Comparison of ENCODE assay signal across 16 cellular contexts in genomic region chr20:44703183-44703925, GRCh38. TPM values are rescaled to one million over a fixed set of nuclear protein-coding genes. Genes with fewer than 3 reads are reported as not detected.
A peak's percentile ranks its signal among the peaks of the same experiment; 100 is the strongest.
DNase-seq lines count a peak whose midpoint lies in the region; ATAC-seq, FAIRE-seq and TF ChIP-seq lines count a peak whose summit lies in the region.
"Had no signal": no experiment of that assay in that cellular context is flagged by ENCODE, and none has a peak within 500 bp of the region (broad histone marks: within the 10 kb centered on the region; RNA-seq: fewer than 3 reads in every experiment).

No MANE protein-coding gene starts in this region.

- TF ChIP-seq EP300 in stomach (IDR thresholded peaks at IDR 0.05), result no peak

- H3K4me2 ChIP-seq in astrocyte (ENCODE audit: low read length), result peak overlapping the region; percentile 71

- peaks cover 8% of the 10 kb centered on the region for H3K27me3 Mint-ChIP-seq in astrocyte (ENCODE audit: low read depth, unreplicated experiment)
- H3K27me3 Mint-ChIP-seq: activated naive CD8-positive, alpha-beta T cell treated with anti-CD3 and anti-CD28 coated beads, Interleukin-2, amount 10 ng/mL, durations not matched to agents 7 days and 5 days had no signal

- H3K36me3 ChIP-seq in astrocyte (ENCODE audit: insufficient read depth, low read length), result no peaks in the 10 kb centered on the region
- no peaks in the 10 kb centered on the region for H3K36me3 ChIP-seq in stomach

- 31 to 55% (median 43%) methylated on average over 6 to 12 of the region's 12 CpGs for WGBS in stomach, 5 donors

- TF ChIP-seq POLR2A in stomach (IDR thresholded peaks at IDR 0.05), result no peak

- no peak overlapping the region for H3K27ac ChIP-seq in astrocyte (ENCODE audit: low read depth, low read length)
- H3K27ac ChIP-seq in stomach, result peak overlapping the region; percentile 3 to 73 (median 57)

- H3K9me3 ChIP-seq in astrocyte (ENCODE audit: insufficient read depth, low read depth, low read length) (no peaks in the 10 kb centered on the region), stomach (no peaks in the 10 kb centered on the region)

- H4K20me1 ChIP-seq in astrocyte (ENCODE audit: insufficient read depth, low read length), result peaks cover 10% of the 10 kb centered on the region

- no peak overlapping the region for H3K4me3 Mint-ChIP-seq in astrocyte (ENCODE audit: unreplicated experiment)
- H3K4me3 Mint-ChIP-seq: activated naive CD8-positive, alpha-beta T cell treated with anti-CD3 and anti-CD28 coated beads, Interleukin-2, amount 10 ng/mL, durations not matched to agents 7 days and 5 days; dendritic cell treated with granulocyte-macrophage colony-stimulating factor and Interleukin-4, amounts not matched to agents 40 ng/mL and 50 ng/mL, for 4 days had no signal

- TF ChIP-seq CTCF in astrocyte (IDR thresholded peaks at IDR 0.05; ENCODE audit: insufficient read depth, low read depth, low read length) (no peak), stomach (IDR thresholded peaks at IDR 0.05) (no peak)

- H3K79me2 ChIP-seq in astrocyte (ENCODE audit: insufficient read depth, low read length), result no peaks in the 10 kb centered on the region

- H3K27me3 ChIP-seq in astrocyte (ENCODE audit: insufficient read depth, low read length), result peaks cover 21% of the 10 kb centered on the region
- H3K27me3 ChIP-seq in stomach, result no peaks in the 10 kb centered on the region

- FAIRE-seq in astrocyte (lab: Jason Lieb, UNC), result no peak
- FAIRE-seq: islet of Langerhans, small intestine had no signal

- H3K36me3 Mint-ChIP-seq in astrocyte (ENCODE audit: low read depth, unreplicated experiment), result no peaks in the 10 kb centered on the region
- H3K36me3 Mint-ChIP-seq: activated naive CD8-positive, alpha-beta T cell treated with anti-CD3 and anti-CD28 coated beads, Interleukin-2, amount 10 ng/mL, durations not matched to agents 7 days and 5 days had no signal

- H3K4me3 ChIP-seq in astrocyte (ENCODE audit: insufficient read depth, low read depth, low read length), result no peak overlapping the region
- no peak overlapping the region for H3K4me3 ChIP-seq in stomach

- DNase-seq in astrocyte (ENCODE audit: low read depth) (no peak), left ventricle myocardium superior (peak; percentile 8), stomach (no peak), COR-L47 (lab: John Stamatoyannopoulos, UW) (no peak), mesenteric fat pad (ENCODE audit: low spot score) (no peak), DMS114 treated with DMSO at 0.1 percent for 48 hours (lab: John Stamatoyannopoulos, UW; ENCODE audit: unreplicated experiment) (no peak), Ammon's horn (ENCODE audit: low spot score) (no peak)
- DNase-seq: activated CD4-positive, CD25-positive, alpha-beta regulatory T cell; activated naive CD8-positive, alpha-beta T cell treated with anti-CD3 and anti-CD28 coated beads, Interleukin-2, amount 10 ng/mL, durations not matched to agents 7 days and 5 days; MM.1S; NCI-H2171 treated with DMSO at 0.1 percent for 48 hours; small intestine had no signal

- H3K9me3 Mint-ChIP-seq in astrocyte (ENCODE audit: unreplicated experiment), result no peaks in the 10 kb centered on the region
- H3K9me3 Mint-ChIP-seq: activated naive CD8-positive, alpha-beta T cell treated with anti-CD3 and anti-CD28 coated beads, Interleukin-2, amount 10 ng/mL, durations not matched to agents 7 days and 5 days; dendritic cell treated with granulocyte-macrophage colony-stimulating factor and Interleukin-4, amounts not matched to agents 40 ng/mL and 50 ng/mL, for 4 days had no signal

- no peak overlapping the region for H2AFZ ChIP-seq in astrocyte (ENCODE audit: low read depth, low read length)

- intact Hi-C loops in left ventricle myocardium superior (cut with micrococcal nuclease) (no loop called here), stomach (cut with DNase I; ENCODE audit: low total_unique reads) (no loop called here)

- H3K9ac ChIP-seq in astrocyte (ENCODE audit: low read length), result no peak overlapping the region

- peak; percentile 19 for ATAC-seq in GM18907 (IDR thresholded peaks at IDR 0.05; ENCODE audit: unreplicated experiment)
- peak; percentile 46 for ATAC-seq in left ventricle myocardium superior

- peaks cover 27% of the 10 kb centered on the region for H3K4me1 Mint-ChIP-seq in astrocyte (ENCODE audit: low read depth, unreplicated experiment)
- H3K4me1 Mint-ChIP-seq: activated naive CD8-positive, alpha-beta T cell treated with anti-CD3 and anti-CD28 coated beads, Interleukin-2, amount 10 ng/mL, durations not matched to agents 7 days and 5 days had no signal

- H3K4me1 ChIP-seq in astrocyte (ENCODE audit: insufficient read depth, low read length) (peaks cover 31% of the 10 kb centered on the region), stomach (peaks cover 12 to 48% (median 32%) of the 10 kb centered on the region in 4 donors)

- peak overlapping the region; percentile 9 for H3K27ac Mint-ChIP-seq in astrocyte (ENCODE audit: unreplicated experiment)
- H3K27ac Mint-ChIP-seq: activated naive CD8-positive, alpha-beta T cell treated with anti-CD3 and anti-CD28 coated beads, Interleukin-2, amount 10 ng/mL, durations not matched to agents 7 days and 5 days; dendritic cell treated with granulocyte-macrophage colony-stimulating factor and Interleukin-4, amounts not matched to agents 40 ng/mL and 50 ng/mL, for 4 days had no signal

RNA-seq across cellular contexts. Expression of gene CCN5, which starts 11.8 kb away (rescaled TPM):
- not detected in 2 replicates for total RNA-seq in astrocyte
- total RNA-seq in left ventricle myocardium superior, result 19.5 TPM
- total RNA-seq in stomach, result 100 to 1,000 TPM in 1 of 5 donors, 10 to 100 TPM in 1, not detected in 3; 19.9 to 193 TPM
- 1 to 10 TPM; 2.5 to 8.2 (median 3.4) TPM for polyA plus RNA-seq in stomach
- 51.5 TPM for total RNA-seq in mesenteric fat pad
- total RNA-seq: activated naive CD8-positive, alpha-beta T cell treated with anti-CD3 and anti-CD28 coated beads, Interleukin-2, amount 10 ng/mL, durations not matched to agents 7 days and 5 days; urinary bladder had no signal

RNA-seq across cellular contexts. Expression of gene KCNK15, which starts 42.3 kb away (rescaled TPM):
- total RNA-seq in astrocyte (0.14 and 0.17 TPM in 2 replicates), left ventricle myocardium superior (0.25 TPM), stomach (1 to 10 TPM in 3 of 5 donors, not detected in 2; 1.5 to 7.7 (median 4.5) TPM), mesenteric fat pad (3.1 TPM)
- 1 to 10 TPM in 1 of 3 donors, under 1 TPM in 2; 0.46 to 2.6 (median 0.78) TPM for polyA plus RNA-seq in stomach
- total RNA-seq: activated naive CD8-positive, alpha-beta T cell treated with anti-CD3 and anti-CD28 coated beads, Interleukin-2, amount 10 ng/mL, durations not matched to agents 7 days and 5 days had no signal

RNA-seq across cellular contexts. Expression of gene ADA, which starts 51.9 kb away (rescaled TPM):
- total RNA-seq in astrocyte, result 67.5 and 68.5 TPM in 2 replicates
- total RNA-seq in left ventricle myocardium superior, result 8.5 TPM
- total RNA-seq in stomach, result 100 to 1,000 TPM in 1 of 5 donors, 10 to 100 TPM in 3, 1 to 10 TPM in 1; 2.3 to 165 (median 22.3) TPM
- polyA plus RNA-seq in stomach, result 10 to 100 TPM; 27.9 to 81.0 (median 53.1) TPM
- total RNA-seq in mesenteric fat pad, result 12.2 TPM
